Comparison of ENCODE assay signal across 8 cellular contexts in the genomic region with DNA sequence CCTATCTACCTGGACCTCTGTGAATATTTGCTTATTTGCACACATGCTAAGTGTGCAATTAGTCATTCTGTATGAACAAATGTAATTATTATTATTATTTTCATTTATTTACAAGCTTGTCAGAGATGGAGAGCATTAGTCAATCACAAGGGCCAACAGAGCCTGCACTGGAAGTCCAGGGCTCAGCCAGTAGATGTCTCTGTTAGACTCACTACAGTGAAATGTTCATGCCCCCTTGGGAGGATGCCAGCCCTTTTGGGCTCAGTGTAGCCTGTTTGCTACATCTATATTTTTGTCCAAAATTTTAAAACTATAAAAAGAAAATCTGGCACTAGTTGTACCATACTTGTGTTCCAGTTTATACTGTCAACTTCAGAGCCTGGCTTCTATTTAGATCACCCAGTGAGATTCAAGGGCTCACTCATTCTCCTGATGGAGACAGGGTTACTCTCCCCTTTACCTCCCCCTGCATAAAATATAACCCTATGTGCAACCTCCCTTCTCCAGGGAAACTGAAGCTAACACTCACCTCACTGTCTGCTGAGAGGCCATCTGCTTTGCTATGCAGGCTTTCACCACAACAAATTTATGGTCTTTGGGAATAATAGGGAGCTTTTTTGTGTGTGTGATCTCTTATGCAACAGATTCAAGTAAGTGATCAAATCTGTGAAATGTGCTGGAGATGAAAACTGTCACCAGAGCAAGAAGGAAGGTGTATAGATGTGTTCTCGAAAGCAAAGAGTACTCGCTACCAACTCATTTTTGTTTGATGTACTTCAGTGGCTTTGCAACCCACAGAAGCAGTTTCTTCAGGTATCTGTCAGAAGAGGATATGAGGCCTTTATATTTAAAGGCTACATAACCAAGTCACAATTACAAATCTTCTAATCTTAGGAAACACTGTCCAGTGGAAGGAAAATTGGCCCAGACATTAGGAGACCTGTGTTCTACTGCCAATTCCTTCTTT.
DNase-seq lines count a peak whose midpoint lies in the region; ATAC-seq, FAIRE-seq and TF ChIP-seq lines count a peak whose summit lies in the region.

No MANE protein-coding gene starts in this region.

- FAIRE-seq in kidney (lab: Jason Lieb, UNC), result no peak

- H3K9me3 ChIP-seq in kidney (ENCODE audit: control insufficient read depth in 1 of 2, low read length in 2 of 2), result no peaks in the 10 kb centered on the region

- DNase-seq in ELR (ENCODE audit: low read depth), result peak; percentile 48
- no peak for DNase-seq in astrocyte of the cerebellum (ENCODE audit: low read depth)
- peak; percentile 80 for DNase-seq in kidney
- peak; percentile 76 for DNase-seq in ureter (ENCODE audit: low spot score)
- DNase-seq in NOMO-1 treated with DMSO at 0.1 percent for 48 hours (lab: John Stamatoyannopoulos, UW; ENCODE audit: unreplicated experiment), result no peak

- no peak overlapping the region for H3K27ac ChIP-seq in kidney (ENCODE audit: low read depth in 2 of 2, low read length in 2 of 2)

- TF ChIP-seq CTCF in LNCAP (IDR thresholded peaks at IDR 0.05) (peak; percentile 64), astrocyte of the cerebellum (IDR thresholded peaks at IDR 0.05; ENCODE audit: low read depth, low read length, missing control alignments) (peak; percentile 45), kidney (IDR thresholded peaks at IDR 0.05; ENCODE audit: borderline replicate concordance, extremely low read depth, insufficient read depth) (peak; percentile 24)

- no peak for ATAC-seq in HG02870 (IDR thresholded peaks at IDR 0.05; ENCODE audit: unreplicated experiment)
- no peak for ATAC-seq in HG02610 (IDR thresholded peaks at IDR 0.05; ENCODE audit: unreplicated experiment)

- H3K36me3 ChIP-seq in kidney (ENCODE audit: control insufficient read depth in 1 of 2, insufficient read depth in 2 of 2, low read length in 2 of 2), result no peaks in the 10 kb centered on the region

- no peak overlapping the region for H3K9ac ChIP-seq in kidney (ENCODE audit: low read length in 2 of 2)

- intact Hi-C loops in kidney (cut with DNase I), result no loop called here

- H3K4me3 ChIP-seq in astrocyte of the cerebellum (ENCODE audit: low read depth, low read length) (no peak overlapping the region), kidney (ENCODE audit: low read length in 2 of 2) (no peak overlapping the region)

- no peaks in the 10 kb centered on the region for H3K4me1 ChIP-seq in kidney (ENCODE audit: control insufficient read depth in 1 of 2, insufficient read depth in 1 of 2, low read depth in 1 of 2, low read length in 2 of 2)

- in situ Hi-C loops in astrocyte of the cerebellum (cut with HindIII; ENCODE audit: low sequenced_read_pairs), result no loop called here

Comparison
In these comparisons a context has a peak if more than half of its experiments do, and no peak if none do; other contexts are left out.
1. DNase-seq: peak in ELR (single experiment), kidney (single experiment) and ureter (single experiment); none in astrocyte of the cerebellum (single experiment) and NOMO-1 treated with DMSO at 0.1 percent for 48 hours (single experiment).
2. Peak in every context shown above with its lines, with median percentiles within 50 percentile points of each other: CTCF ChIP-seq.